Comparison of ENCODE assay signal across 1 cellular context in genomic region chr6:129661478-129662405, GRCh38.
TF ChIP-seq lines count a peak whose summit lies in the region.

No MANE protein-coding gene starts in this region.

TF ChIP-seq in HepG2, 621 proteins besides CTCF, POLR2A, EP300 and RAD21 (continued from another document):
- peak; percentile 95; the same call in 1 of the 2 replicates for TF ChIP-seq ZBTB4 (CRISPR knock-in tag; IDR thresholded peaks at IDR 0.05; ENCODE audit: borderline replicate concordance)
TF ChIP-seq in HepG2: peak in this region for 65.
